In the genomic region with DNA sequence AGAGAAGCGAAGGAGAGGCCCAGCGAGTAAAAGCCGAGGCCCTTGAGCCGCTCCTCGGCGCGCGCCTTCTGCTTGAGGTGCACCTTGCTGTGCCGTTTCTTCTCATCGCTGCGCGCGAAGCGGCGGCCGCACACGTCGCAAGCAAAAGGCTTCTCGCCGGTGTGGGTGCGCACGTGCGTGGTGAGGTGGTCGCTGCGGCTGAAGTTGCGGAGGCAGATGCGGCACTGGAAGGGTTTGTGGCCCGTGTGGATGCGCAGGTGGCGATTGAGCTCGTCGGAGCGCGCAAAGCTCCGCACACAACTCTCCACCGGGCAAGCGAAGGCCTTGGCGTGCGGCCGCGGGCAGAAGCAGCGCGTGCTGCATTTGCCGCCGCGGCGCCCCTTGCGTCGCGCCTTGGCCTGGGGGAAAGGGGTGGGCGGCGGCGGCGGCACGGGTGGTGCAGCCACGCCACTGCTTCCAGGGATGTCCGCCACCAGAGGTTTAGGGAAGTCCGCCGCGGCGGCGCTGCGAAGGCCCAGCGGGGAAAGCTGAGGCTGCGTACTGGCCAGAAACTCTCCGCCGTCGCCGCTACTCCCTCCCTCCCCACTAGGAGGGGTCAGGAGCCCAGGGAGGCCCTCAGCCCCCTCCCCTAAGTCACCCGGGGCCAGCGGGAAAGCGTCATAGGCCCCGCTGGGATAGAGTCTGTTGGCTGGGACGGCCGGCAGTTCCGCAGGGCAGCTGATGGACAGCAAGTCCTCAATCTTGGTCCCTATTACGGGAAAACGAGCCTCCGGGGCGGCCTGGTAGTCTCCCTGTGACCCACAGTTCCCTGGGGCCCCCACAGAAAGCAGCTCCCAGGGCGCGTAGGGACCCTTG, we compare ENCODE assay signal across 8 cellular contexts. TPM values are rescaled to one million over a fixed set of nuclear protein-coding genes. Genes with fewer than 3 reads are reported as not detected.
DNase-seq lines count a peak whose midpoint lies in the region; ATAC-seq and TF ChIP-seq lines count a peak whose summit lies in the region.

No MANE protein-coding gene starts in this region.

- no peaks in the 10 kb centered on the region for H3K36me3 ChIP-seq in BLaER1
- no peaks in the 10 kb centered on the region for H3K36me3 ChIP-seq in GM23338 (ENCODE audit: insufficient read depth)
- H3K36me3 ChIP-seq in adipocyte (ENCODE audit: control insufficient read depth, insufficient read depth, low read length, severe bottlenecking) = no peaks in the 10 kb centered on the region

- peaks cover 9% of the 10 kb centered on the region for H3F3A ChIP-seq in GM23338 (replicated peaks; ENCODE audit: low read depth)

- H3K79me2 ChIP-seq in GM23338 (replicated peaks; ENCODE audit: insufficient read depth) = no peaks in the 10 kb centered on the region

- H3K27ac Mint-ChIP-seq in GM23338 = no peak overlapping the region
- H3K27ac Mint-ChIP-seq in memory B cell = no peak overlapping the region

- H3K9me3 ChIP-seq in BLaER1 (peaks cover 26% of the 10 kb centered on the region), adipocyte (ENCODE audit: control insufficient read depth, low read length) (peaks cover 3% of the 10 kb centered on the region)

- H3K27ac ChIP-seq in BLaER1 (no peak overlapping the region), GM23338 (ENCODE audit: low read depth) (no peak overlapping the region)

- H3K4me1 Mint-ChIP-seq in GM23338 (peaks cover 9% of the 10 kb centered on the region), memory B cell (peaks cover 7% of the 10 kb centered on the region)

- H3K27me3 ChIP-seq in BLaER1 = peaks cover 32% of the 10 kb centered on the region
- peaks cover 98% of the 10 kb centered on the region for H3K27me3 ChIP-seq in GM23338 (ENCODE audit: insufficient read depth)
- peaks cover 88% of the 10 kb centered on the region for H3K27me3 ChIP-seq in adipocyte (replicated peaks; ENCODE audit: control insufficient read depth, insufficient read depth, low read length)

- peak; percentile 79 for DNase-seq in GM23338 (ENCODE audit: low spot score)
- DNase-seq in adipocyte (ENCODE audit: low read depth) = peak; percentile 6
- DNase-seq in memory B cell (ENCODE audit: low spot score in 2 of 2) = peak; percentile 9 to 25
- DNase-seq in HCEC 1CT = no peak

- H3K4me2 ChIP-seq in BLaER1 (peak overlapping the region; percentile 51), GM23338 (peak overlapping the region; percentile 89)

- no peaks in the 10 kb centered on the region for H3K9me2 ChIP-seq in GM23338 (ENCODE audit: insufficient read depth)

- ATAC-seq in GM23338 = peak; percentile 58
- ATAC-seq in memory B cell (ENCODE audit: low read depth) = no peak
- ATAC-seq in GM18517 (IDR thresholded peaks at IDR 0.05; ENCODE audit: unreplicated experiment) = no peak
- no peak for ATAC-seq in HG03025 (IDR thresholded peaks at IDR 0.05; ENCODE audit: low FRiP score, unreplicated experiment)
- ATAC-seq in HG02678 (IDR thresholded peaks at IDR 0.05; ENCODE audit: unreplicated experiment) = no peak

- H3K4me3 Mint-ChIP-seq in GM23338 (peak overlapping the region; percentile 75), memory B cell (peak overlapping the region; percentile 68)

- H3K4me1 ChIP-seq in BLaER1 (peaks cover 13% of the 10 kb centered on the region), GM23338 (ENCODE audit: insufficient read depth) (peaks cover 12% of the 10 kb centered on the region; the same call in 1 of the 2 replicates), adipocyte (ENCODE audit: control insufficient read depth, insufficient read depth, low read length) (peaks cover 10% of the 10 kb centered on the region)

- peaks cover 67% of the 10 kb centered on the region for H3K27me3 Mint-ChIP-seq in GM23338 (ENCODE audit: insufficient read depth, low read depth, poor library complexity)
- H3K27me3 Mint-ChIP-seq in memory B cell = peaks cover 19% of the 10 kb centered on the region

- H2AFZ ChIP-seq in GM23338 = peak overlapping the region; percentile 81; the same call in 1 of the 2 replicates

- H3K9me3 Mint-ChIP-seq in GM23338 (no peaks in the 10 kb centered on the region), memory B cell (no peaks in the 10 kb centered on the region)

- H4K20me1 ChIP-seq in BLaER1 = peaks cover 8% of the 10 kb centered on the region
- H4K20me1 ChIP-seq in GM23338 (replicated peaks; ENCODE audit: insufficient read depth) = peaks cover 5% of the 10 kb centered on the region

- H3K9ac ChIP-seq in BLaER1 (no peak overlapping the region), adipocyte (ENCODE audit: low read length) (no peak overlapping the region)

- H3K36me3 Mint-ChIP-seq in GM23338 (ENCODE audit: low read depth) = no peaks in the 10 kb centered on the region
- H3K36me3 Mint-ChIP-seq in memory B cell = no peaks in the 10 kb centered on the region

- TF ChIP-seq CTCF in GM23338 (conservative IDR thresholded peaks at IDR 0.05; ENCODE audit: low read depth in 2 of 2) = peak; percentile 30 to 50

- H3K4me3 ChIP-seq in BLaER1 (no peak overlapping the region), GM23338 (peak overlapping the region; percentile 67), adipocyte (ENCODE audit: low read length) (peak overlapping the region; percentile 58)

TF ChIP-seq in GM23338, 12 proteins besides CTCF, POLR2A, EP300 and RAD21:
- TF ChIP-seq EZH2phosphoT487 (IDR thresholded peaks at IDR 0.05; ENCODE audit: unreplicated experiment) (peak; percentile 80), CREB1 (CRISPR knock-in tag; IDR thresholded peaks at IDR 0.05; ENCODE audit: low read depth) (peak; percentile 19; the same call in 1 of the 2 replicates), ETS1 (IDR thresholded peaks at IDR 0.05) (no peak)

RNA-seq across cellular contexts. Expression of gene EGR4, which starts 1.7 kb away (rescaled TPM):
- not detected in 2 replicates for total RNA-seq in GM23338 (2014; rRNA removed; shearing (Covaris generic))
- polyA plus RNA-seq in GM23338 (2016; fragmentation: Nextera tagmentation; extraction: Ambion mirVana) = 0.23 TPM in 1 of 2 replicates, not detected in the other

RNA-seq across cellular contexts. Expression of gene FBXO41, which starts 7.4 kb away (rescaled TPM):
- 13.8 and 16.5 TPM in 2 replicates for total RNA-seq in GM23338 (2014; rRNA removed; shearing (Covaris generic))
- 3.1 and 3.5 TPM in 2 replicates for polyA plus RNA-seq in GM23338 (2016; fragmentation: Nextera tagmentation; extraction: Ambion mirVana)

RNA-seq across cellular contexts. Expression of gene CCT7, which starts 57.6 kb away (rescaled TPM):
- 516 and 642 TPM in 2 replicates for total RNA-seq in GM23338 (2014; rRNA removed; shearing (Covaris generic))
- 269 and 287 TPM in 2 replicates for polyA plus RNA-seq in GM23338 (2016; fragmentation: Nextera tagmentation; extraction: Ambion mirVana)

RNA-seq across cellular contexts. Expression of gene PRADC1, which starts 58.6 kb away (rescaled TPM):
- 6.5 and 8.6 TPM in 2 replicates for total RNA-seq in GM23338 (2014; rRNA removed; shearing (Covaris generic))
- polyA plus RNA-seq in GM23338 (2016; fragmentation: Nextera tagmentation; extraction: Ambion mirVana) = 6.8 and 8.3 TPM in 2 replicates
